1 cellular context compared by ENCODE assay signal in the genomic region with DNA sequence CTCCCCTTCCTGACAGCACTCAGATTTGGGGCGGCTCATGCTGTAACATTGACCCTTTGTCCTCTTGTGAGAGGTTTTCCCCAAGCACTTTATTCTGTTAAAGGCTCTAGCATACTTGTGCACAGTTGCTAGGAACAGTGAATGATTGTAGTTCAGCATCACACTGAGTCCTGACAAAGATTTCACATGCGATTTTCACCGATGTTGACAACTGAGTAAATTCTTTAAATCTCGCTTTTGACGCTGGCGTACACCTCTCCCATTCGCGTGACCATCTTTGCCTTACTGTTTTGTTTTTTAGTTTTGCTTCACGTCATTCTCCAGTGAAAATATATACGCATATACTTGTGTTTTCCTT.
TF ChIP-seq lines count a peak whose summit lies in the region.

No MANE protein-coding gene starts in this region.

TF ChIP-seq in GM12878, 131 proteins besides CTCF, POLR2A, EP300 and RAD21 (continued from another document):
- TF ChIP-seq, protein P1, sequence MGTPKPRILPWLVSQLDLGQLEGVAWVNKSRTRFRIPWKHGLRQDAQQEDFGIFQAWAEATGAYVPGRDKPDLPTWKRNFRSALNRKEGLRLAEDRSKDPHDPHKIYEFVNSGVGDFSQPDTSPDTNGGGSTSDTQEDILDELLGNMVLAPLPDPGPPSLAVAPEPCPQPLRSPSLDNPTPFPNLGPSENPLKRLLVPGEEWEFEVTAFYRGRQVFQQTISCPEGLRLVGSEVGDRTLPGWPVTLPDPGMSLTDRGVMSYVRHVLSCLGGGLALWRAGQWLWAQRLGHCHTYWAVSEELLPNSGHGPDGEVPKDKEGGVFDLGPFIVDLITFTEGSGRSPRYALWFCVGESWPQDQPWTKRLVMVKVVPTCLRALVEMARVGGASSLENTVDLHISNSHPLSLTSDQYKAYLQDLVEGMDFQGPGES (IDR thresholded peaks at IDR 0.05) = no peak
- TF ChIP-seq MEF2B (IDR thresholded peaks at IDR 0.05; ENCODE audit: partially characterized antibody, poor library complexity, severe bottlenecking) = no peak
- TF ChIP-seq RAD51 (IDR thresholded peaks at IDR 0.05) = no peak
- TF ChIP-seq TAF1 (IDR thresholded peaks at IDR 0.05; ENCODE audit: borderline replicate concordance, low read depth, low read length) = no peak
- TF ChIP-seq, protein P2, sequence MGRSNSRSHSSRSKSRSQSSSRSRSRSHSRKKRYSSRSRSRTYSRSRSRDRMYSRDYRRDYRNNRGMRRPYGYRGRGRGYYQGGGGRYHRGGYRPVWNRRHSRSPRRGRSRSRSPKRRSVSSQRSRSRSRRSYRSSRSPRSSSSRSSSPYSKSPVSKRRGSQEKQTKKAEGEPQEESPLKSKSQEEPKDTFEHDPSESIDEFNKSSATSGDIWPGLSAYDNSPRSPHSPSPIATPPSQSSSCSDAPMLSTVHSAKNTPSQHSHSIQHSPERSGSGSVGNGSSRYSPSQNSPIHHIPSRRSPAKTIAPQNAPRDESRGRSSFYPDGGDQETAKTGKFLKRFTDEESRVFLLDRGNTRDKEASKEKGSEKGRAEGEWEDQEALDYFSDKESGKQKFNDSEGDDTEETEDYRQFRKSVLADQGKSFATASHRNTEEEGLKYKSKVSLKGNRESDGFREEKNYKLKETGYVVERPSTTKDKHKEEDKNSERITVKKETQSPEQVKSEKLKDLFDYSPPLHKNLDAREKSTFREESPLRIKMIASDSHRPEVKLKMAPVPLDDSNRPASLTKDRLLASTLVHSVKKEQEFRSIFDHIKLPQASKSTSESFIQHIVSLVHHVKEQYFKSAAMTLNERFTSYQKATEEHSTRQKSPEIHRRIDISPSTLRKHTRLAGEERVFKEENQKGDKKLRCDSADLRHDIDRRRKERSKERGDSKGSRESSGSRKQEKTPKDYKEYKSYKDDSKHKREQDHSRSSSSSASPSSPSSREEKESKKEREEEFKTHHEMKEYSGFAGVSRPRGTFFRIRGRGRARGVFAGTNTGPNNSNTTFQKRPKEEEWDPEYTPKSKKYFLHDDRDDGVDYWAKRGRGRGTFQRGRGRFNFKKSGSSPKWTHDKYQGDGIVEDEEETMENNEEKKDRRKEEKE (IDR thresholded peaks at IDR 0.05) = no peak
